Comparison of ENCODE assay signal across 20 cellular contexts in the genomic region with DNA sequence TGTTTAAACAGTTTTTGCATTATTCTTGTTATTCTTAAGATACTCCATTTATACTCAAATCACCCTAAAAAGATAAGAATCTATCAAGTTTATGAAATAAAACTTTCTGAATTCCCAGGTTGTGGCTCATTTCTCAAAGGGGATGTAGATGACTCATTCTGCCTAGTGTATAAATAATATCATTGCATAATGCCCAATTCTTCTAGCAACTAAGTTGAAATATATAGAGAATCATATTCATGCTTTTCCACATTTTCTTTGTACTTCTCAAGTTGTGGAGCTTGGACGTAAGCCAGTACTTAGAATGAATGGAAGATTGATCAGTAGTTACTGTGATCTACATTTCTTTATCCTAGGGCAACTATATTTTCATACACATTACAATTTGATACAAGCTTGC.
DNase-seq lines count a peak whose midpoint lies in the region; ATAC-seq lines count a peak whose summit lies in the region.
"Had no signal": no experiment of that assay in that cellular context is flagged by ENCODE, and none has a peak within 500 bp of the region (broad histone marks: within the 10 kb centered on the region; RNA-seq: fewer than 3 reads in every experiment).

No MANE protein-coding gene starts in this region.

- ATAC-seq in GM18909 (IDR thresholded peaks at IDR 0.05; ENCODE audit: poor library complexity, unreplicated experiment) = no peak
- ATAC-seq: stimulated activated naive B cell treated with anti-CD40 and anti-IgM and Interleukin-4, amounts not matched to agents 10 μg/mL and 1 μg/mL and 100 μg/mL, for 72 hours had no signal

- DNase-seq in HS-5 (ENCODE audit: low read depth) (peak; percentile 67), astrocyte of the hippocampus (ENCODE audit: low read depth, low spot score) (peak; percentile 6), fibroblast of peridontal ligament (ENCODE audit: extremely low read depth) (peak; percentile 77), smooth muscle cell of the brain vasculature (ENCODE audit: low read depth, low spot score) (peak; percentile 7), DMS53 treated with DMSO at 0.1 percent for 48 hours (lab: John Stamatoyannopoulos, UW; ENCODE audit: unreplicated experiment) (no peak), LoVo (ENCODE audit: low spot score) (no peak)
- DNase-seq: activated CD8-positive, alpha-beta memory T cell treated with anti-CD3 and anti-CD28 coated beads, Interleukin-2, amount 50 U/mL, for 4 hours; activated naive CD8-positive, alpha-beta T cell treated with anti-CD3 and anti-CD28 coated beads, Interleukin-2, amount 10 ng/mL, durations not matched to agents 7 days and 5 days; caudate nucleus; DMS79 treated with DMSO at 0.1 percent for 48 hours; dorsolateral prefrontal cortex; HFFc6; NCI-H1436; NCI-H2171; NCI-H526 treated with DMSO at 0.1 percent for 48 hours; RPMI8226; small intestine; stimulated activated CD4-positive, alpha-beta T cell treated with anti-CD3 and anti-CD28 coated beads, Interleukin-2, amount 100 ng/mL, for 48 hours; stimulated activated naive B cell treated with anti-CD40 and anti-IgM and Interleukin-4, amounts not matched to agents 10 μg/mL and 1 μg/mL and 100 μg/mL, for 72 hours had no signal

Comparison
In these comparisons a context has a peak if more than half of its experiments do, and no peak if none do; other contexts are left out.
1. DNase-seq: peak in HS-5 (single experiment), astrocyte of the hippocampus (single experiment), fibroblast of peridontal ligament (single experiment) and smooth muscle cell of the brain vasculature (single experiment); none in DMS53 treated with DMSO at 0.1 percent for 48 hours (single experiment) and LoVo (single experiment).